In the genomic region with DNA sequence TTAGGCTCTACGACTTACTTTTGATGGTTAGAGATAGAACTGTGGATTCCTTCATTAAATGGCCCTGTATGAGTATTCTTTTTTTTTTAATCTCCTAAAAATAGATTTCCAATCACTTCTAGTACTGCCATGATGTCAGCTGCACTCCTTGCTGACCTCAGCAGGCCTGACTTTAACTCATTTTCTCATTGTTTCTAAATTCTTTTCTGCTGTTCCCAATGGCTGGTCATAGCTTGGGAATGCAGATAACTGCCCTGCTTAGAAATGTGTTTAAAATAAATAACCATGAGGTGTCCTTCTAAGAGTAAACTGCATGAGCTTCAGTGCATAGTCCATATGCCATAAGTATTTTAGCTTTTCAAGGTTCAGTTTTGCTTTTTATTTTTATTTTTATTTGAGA, we compare ENCODE assay signal across 22 cellular contexts. TPM values are rescaled to one million over a fixed set of nuclear protein-coding genes. Genes with fewer than 3 reads are reported as not detected.
DNase-seq lines count a peak whose midpoint lies in the region; ATAC-seq, FAIRE-seq and TF ChIP-seq lines count a peak whose summit lies in the region.
"Had no signal": no experiment of that assay in that cellular context is flagged by ENCODE, and none has a peak within 500 bp of the region (broad histone marks: within the 10 kb centered on the region; RNA-seq: fewer than 3 reads in every experiment).

No MANE protein-coding gene starts in this region.

- H4K91ac ChIP-seq in mesenchymal stem cell (ENCODE audit: low read length): no peak overlapping the region

- no peak overlapping the region for H2AK5ac ChIP-seq in mesenchymal stem cell (ENCODE audit: low read length, severe bottlenecking)

- no peak overlapping the region for H3K18ac ChIP-seq in mesenchymal stem cell (ENCODE audit: low read depth in 1 of 2, low read length in 2 of 2)

- no CpG with 5 or more reads among the region's 1 CpG for WGBS in mesenchymal stem cell

- no peaks in the 10 kb centered on the region for H3K79me1 ChIP-seq in mesenchymal stem cell (replicated peaks; ENCODE audit: low read length, poor library complexity, severe bottlenecking)

- no peak overlapping the region for H4K8ac ChIP-seq in mesenchymal stem cell (ENCODE audit: low read length)

- DNase-seq in Daoy (ENCODE audit: low read depth) (peak; percentile 47), LHCN-M2 (ENCODE audit: low read depth) (peak; percentile 62), bronchial epithelial cell (ENCODE audit: low read depth) (peak; percentile 8), mesenchymal stem cell (peak; percentile 77), cerebellar nuclear complex (lab: John Stamatoyannopoulos, UW) (no peak), colonic mucosa (no peak), NCI-H748 (lab: John Stamatoyannopoulos, UW; ENCODE audit: unreplicated experiment) (no peak)
- DNase-seq: activated CD4-positive, alpha-beta T cell treated with anti-CD3 and anti-CD28 coated beads, Interleukin-2, amount 50 U/mL, for 1 hour; activated CD8-positive, alpha-beta memory T cell treated with anti-CD3 and anti-CD28 coated beads, Interleukin-2, amount 50 U/mL, for 4 hours; activated naive CD4-positive, alpha-beta T cell treated with anti-CD3 and anti-CD28 coated beads for 36 hours; AML-193; body of pancreas; NCI-H1694; NCI-H82; occipital lobe; OCI-M1; retina; SIG-M5; stimulated activated CD4-positive, alpha-beta T cell treated with anti-CD3 and anti-CD28 coated beads, Interleukin-15, amount 100 ng/mL, for 24 hours had no signal

- H2BK5ac ChIP-seq in mesenchymal stem cell (ENCODE audit: low read depth, low read length, poor library complexity, severe bottlenecking): no peak overlapping the region

- no peak overlapping the region for H3K4me2 ChIP-seq in mesenchymal stem cell (ENCODE audit: low read length, poor library complexity, severe bottlenecking)

- intact Hi-C loops in colonic mucosa (cut with DNase I): no loop called here

- H3K23ac ChIP-seq in mesenchymal stem cell (ENCODE audit: low read length in 2 of 2): no peak overlapping the region

- no peak overlapping the region for H3K4ac ChIP-seq in mesenchymal stem cell (ENCODE audit: low read depth in 1 of 2, low read length in 2 of 2)

- H2BK12ac ChIP-seq in mesenchymal stem cell (ENCODE audit: low read length in 2 of 2): no peak overlapping the region

- H2BK15ac ChIP-seq in mesenchymal stem cell (ENCODE audit: low read depth, poor library complexity, severe bottlenecking): no peak overlapping the region

- H3K27me3 ChIP-seq in bronchial epithelial cell (ENCODE audit: control insufficient read depth, insufficient read depth, low read length) (no peaks in the 10 kb centered on the region), mesenchymal stem cell (ENCODE audit: control insufficient read depth in 1 of 2, insufficient read depth in 1 of 2, low read length in 2 of 2) (no peaks in the 10 kb centered on the region), colonic mucosa (no peaks in the 10 kb centered on the region)
- H3K27me3 ChIP-seq: body of pancreas had no signal

- no peak overlapping the region for H3K4me3 ChIP-seq in bronchial epithelial cell (ENCODE audit: low read depth, low read length)
- H3K4me3 ChIP-seq in mesenchymal stem cell (ENCODE audit: insufficient read depth in 1 of 2, low read depth in 1 of 2, low read length in 2 of 2): no peak overlapping the region
- no peak overlapping the region for H3K4me3 ChIP-seq in colonic mucosa
- H3K4me3 ChIP-seq: body of pancreas had no signal

- H3K9ac ChIP-seq in mesenchymal stem cell (ENCODE audit: low read length): no peak overlapping the region
- H3K9ac ChIP-seq in colonic mucosa (ENCODE audit: low read depth in 2 of 2, low read length in 2 of 2): no peak overlapping the region

- FAIRE-seq in bronchial epithelial cell (lab: Jason Lieb, UNC): no peak
- FAIRE-seq: H1 had no signal

- H2BK120ac ChIP-seq in mesenchymal stem cell (ENCODE audit: low read depth, low read length): no peak overlapping the region

- H3K4me1 ChIP-seq in mesenchymal stem cell (ENCODE audit: control insufficient read depth, insufficient read depth, low read depth, low read length) (no peaks in the 10 kb centered on the region), colonic mucosa (no peaks in the 10 kb centered on the region)
- H3K4me1 ChIP-seq: body of pancreas had no signal

- H2AFZ ChIP-seq in mesenchymal stem cell (ENCODE audit: low read depth, low read length): no peak overlapping the region

- H3K27ac ChIP-seq in mesenchymal stem cell (ENCODE audit: low read length, poor library complexity, severe bottlenecking) (no peak overlapping the region), colonic mucosa (no peak overlapping the region)
- H3K27ac ChIP-seq: body of pancreas, VCaP had no signal

- H3K9me3 ChIP-seq in mesenchymal stem cell (ENCODE audit: control insufficient read depth, low read length) (no peaks in the 10 kb centered on the region), colonic mucosa (no peaks in the 10 kb centered on the region)
- H3K9me3 ChIP-seq: body of pancreas had no signal

- no peaks in the 10 kb centered on the region for H3K36me3 ChIP-seq in bronchial epithelial cell (ENCODE audit: control insufficient read depth, insufficient read depth, low read length)
- no peaks in the 10 kb centered on the region for H3K36me3 ChIP-seq in mesenchymal stem cell (ENCODE audit: control insufficient read depth in 1 of 2, insufficient read depth in 2 of 2, low read depth in 1 of 2, low read length in 2 of 2)
- no peaks in the 10 kb centered on the region for H3K36me3 ChIP-seq in colonic mucosa

- ATAC-seq in HG03521 (IDR thresholded peaks at IDR 0.05; ENCODE audit: unreplicated experiment): no peak
- ATAC-seq: body of pancreas had no signal

- TF ChIP-seq CTCF in bronchial epithelial cell (IDR thresholded peaks at IDR 0.05; ENCODE audit: insufficient read depth, low read length, severe bottlenecking): no peak
- TF ChIP-seq CTCF in colonic mucosa (IDR thresholded peaks at IDR 0.05): no peak

- H3K14ac ChIP-seq in mesenchymal stem cell (ENCODE audit: low read length in 2 of 2): no peak overlapping the region

RNA-seq across cellular contexts. Expression of a gene that starts 15.7 kb away (rescaled TPM):
- total RNA-seq in Daoy (2014; rRNA removed; shearing (Covaris generic)): 0.74 and 1.3 TPM in 2 replicates
- 0.57 and 1.9 TPM in 2 replicates for total RNA-seq in LHCN-M2 (2014; rRNA removed)
- polyA plus RNA-seq in LHCN-M2 (2012): 1.7 TPM
- total RNA-seq in bronchial epithelial cell: 0.13 TPM in 1 of 2 replicates, not detected in the other
- 4.3 TPM for polyA plus RNA-seq in mesenchymal stem cell (2013, experiment 1 of 2)
- 4.0 TPM for polyA plus RNA-seq in mesenchymal stem cell (2013, experiment 2 of 2)
- total RNA-seq in colonic mucosa: under 1 TPM; 0.40 to 0.42 TPM
- total RNA-seq: activated naive CD4-positive, alpha-beta T cell treated with anti-CD3 and anti-CD28 coated beads for 36 hours; H1 had no signal

Comparison
In these comparisons a context has a peak if more than half of its experiments do, and no peak if none do; other contexts are left out.
1. DNase-seq: peak in Daoy (single experiment), LHCN-M2 (single experiment), bronchial epithelial cell (single experiment) and mesenchymal stem cell (single experiment); none in cerebellar nuclear complex (0 of 2), colonic mucosa (single experiment) and NCI-H748 (single experiment).